Comparison of ENCODE assay signal across 8 cellular contexts in genomic region chr1:10795305-10796021, GRCh38. TPM values are rescaled to one million over a fixed set of nuclear protein-coding genes. Genes with fewer than 3 reads are reported as not detected.
A peak's percentile ranks its signal among the peaks of the same experiment; 100 is the strongest.
DNase-seq lines count a peak whose midpoint lies in the region; ATAC-seq and TF ChIP-seq lines count a peak whose summit lies in the region.

No MANE protein-coding gene starts in this region.

- H3K4me1 ChIP-seq in duodenal mucosa (ENCODE audit: control insufficient read depth in 1 of 2, insufficient read depth in 2 of 2, low read length in 2 of 2) = peaks cover 15 to 16% of the 10 kb centered on the region in 2 donors

- peaks cover 41% of the 10 kb centered on the region for H3K27me3 ChIP-seq in MG63
- peaks cover 0 to 16% of the 10 kb centered on the region in 2 donors for H3K27me3 ChIP-seq in duodenal mucosa (ENCODE audit: control insufficient read depth in 1 of 2, insufficient read depth in 2 of 2, low read length in 2 of 2)

- H3K36me3 ChIP-seq in MG63 (no peaks in the 10 kb centered on the region), duodenal mucosa (ENCODE audit: control insufficient read depth in 1 of 2, insufficient read depth in 2 of 2, low read length in 2 of 2) (no peaks in the 10 kb centered on the region)

- peaks cover 0 to 4% (median 0%) of the 10 kb centered on the region in 7 donors for H3K9me3 Mint-ChIP-seq in naive B cell

- peak overlapping the region in 1 of 6 donors; percentile 37 for H3K27ac Mint-ChIP-seq in naive B cell

- DNase-seq in MG63 (peak; percentile 21), naive B cell (no peak), ureter (ENCODE audit: low spot score) (no peak)
- no peak for DNase-seq in stimulated activated CD4-positive, alpha-beta T cell treated with anti-CD3 and anti-CD28 coated beads, Interleukin-12 subunit alpha, Interleukin-12 subunit beta, amount 100 ng/mL, for 4 hours

- H3K27ac ChIP-seq in C4-2B (peak overlapping the region; percentile 83), duodenal mucosa (ENCODE audit: low read depth, low read length) (peak overlapping the region; percentile 73)

- TF ChIP-seq CTCF in C4-2B (conservative IDR thresholded peaks at IDR 0.05) = no peak

- ATAC-seq in naive B cell (ENCODE audit: low read depth in 2 of 2) (no peak), GM18520 (IDR thresholded peaks at IDR 0.05; ENCODE audit: unreplicated experiment) (no peak), GM21447 (IDR thresholded peaks at IDR 0.05; ENCODE audit: unreplicated experiment) (no peak)

- peak overlapping the region; percentile 68 to 82 (median 74) for H3K4me3 Mint-ChIP-seq in naive B cell

- H3K9me3 ChIP-seq in MG63 (no peaks in the 10 kb centered on the region), duodenal mucosa (ENCODE audit: control insufficient read depth in 1 of 2, low read length in 2 of 2) (no peaks in the 10 kb centered on the region)

- H3K36me3 Mint-ChIP-seq in naive B cell = no peaks in the 10 kb centered on the region

- peaks cover 44 to 59% (median 57%) of the 10 kb centered on the region in 3 donors for H3K27me3 Mint-ChIP-seq in naive B cell

- peak overlapping the region; percentile 84 to 86 for H3K9ac ChIP-seq in duodenal mucosa (ENCODE audit: low read depth in 1 of 2, low read length in 2 of 2)

- H3K4me1 Mint-ChIP-seq in naive B cell = peaks cover 4 to 10% (median 10%) of the 10 kb centered on the region in 3 donors

- H3K4me3 ChIP-seq in MG63 = peak overlapping the region; percentile 63
- peak overlapping the region; percentile 75 to 88 for H3K4me3 ChIP-seq in duodenal mucosa (ENCODE audit: low read depth in 1 of 2, low read length in 2 of 2)

RNA-seq across cellular contexts. Expression of gene CASZ1, which starts 1.0 kb away (rescaled TPM):
- 1.1 and 1.2 TPM in 2 replicates for total RNA-seq in MG63 (2014; rRNA removed; shearing (Covaris generic); ENCODE audit: low replicate concordance)
- 1 to 10 TPM; 2.6 to 5.6 (median 3.8) TPM for polyA plus RNA-seq in naive B cell (ENCODE audit: low read depth in 6 of 6)
- total RNA-seq in ureter = 76.8 TPM

Comparison
In these comparisons a context has a peak if more than half of its experiments do, and no peak if none do; other contexts are left out.
1. RNA of gene CASZ1, which starts 1.0 kb away (total RNA-seq): 76.8 TPM in ureter (single experiment); 1.1 to 1.2 TPM in MG63; every median in the first group is over 10 times any median in the second.